In genomic region chr19:17105548-17105947, GRCh38 we compare ENCODE assay signal across 24 cellular contexts. TPM values are rescaled to one million over a fixed set of nuclear protein-coding genes. Genes with fewer than 3 reads are reported as not detected.
DNase-seq lines count a peak whose midpoint lies in the region; ATAC-seq and TF ChIP-seq lines count a peak whose summit lies in the region.
"Had no signal": no experiment of that assay in that cellular context is flagged by ENCODE, and none has a peak within 500 bp of the region (broad histone marks: within the 10 kb centered on the region; RNA-seq: fewer than 3 reads in every experiment).

No MANE protein-coding gene starts in this region.

- H3K27me3 Mint-ChIP-seq in activated B cell treated with CpG ODN at 0.5 μM for 24 hours (no peaks in the 10 kb centered on the region), MCF 10A (ENCODE audit: insufficient read depth, unreplicated experiment) (no peaks in the 10 kb centered on the region)
- H3K27me3 Mint-ChIP-seq in activated T-cell treated with anti-CD3 and anti-CD28 coated beads, Interleukin-2, amount 50 U/mL, for 24 hours = no peaks in the 10 kb centered on the region
- H3K27me3 Mint-ChIP-seq: activated CD8-positive, alpha-beta T cell treated with anti-CD3 and anti-CD28 coated beads for 36 hours; CD4-positive, alpha-beta T cell had no signal

- H3K27ac ChIP-seq in DOHH2 (ENCODE audit: low read depth, low read length) = peak overlapping the region; percentile 72
- H3K27ac ChIP-seq in spleen = peak overlapping the region in 6 of 8 donors; percentile 9 to 93 (median 88)
- H3K27ac ChIP-seq: cardiac muscle cell, epithelial cell of prostate, hepatocyte, HL-60, suprapubic skin had no signal

- DNase-seq in GM19238 (ENCODE audit: insufficient read length, low spot score) = peak; percentile 49
- DNase-seq in activated B cell treated with CpG ODN at 0.5 μM for 24 hours = no peak
- no peak for DNase-seq in spleen
- DNase-seq in ACHN = no peak
- no peak for DNase-seq in activated T-cell treated with anti-CD3 and anti-CD28 coated beads, Interleukin-2, amount 50 U/mL, for 24 hours
- no peak for DNase-seq in MCF 10A (ENCODE audit: unreplicated experiment)
- DNase-seq: activated CD8-positive, alpha-beta T cell treated with anti-CD3 and anti-CD28 coated beads for 36 hours; activated naive CD4-positive, alpha-beta T cell; amniotic stem cell; CD4-positive, alpha-beta T cell; DMS153; GF-D8; NCI-H1930; NCI-H345; small intestine; stimulated activated CD4-positive, alpha-beta T cell treated with anti-CD3 and anti-CD28 coated beads, Interleukin-4, amount 100 ng/mL, for 4 hours had no signal

- peak overlapping the region; percentile 64 for H3K4me3 Mint-ChIP-seq in activated B cell treated with CpG ODN at 0.5 μM for 24 hours
- no peak overlapping the region for H3K4me3 Mint-ChIP-seq in activated T-cell treated with anti-CD3 and anti-CD28 coated beads, Interleukin-2, amount 50 U/mL, for 24 hours
- H3K4me3 Mint-ChIP-seq in MCF 10A (ENCODE audit: unreplicated experiment) = no peak overlapping the region
- H3K4me3 Mint-ChIP-seq: activated CD8-positive, alpha-beta T cell treated with anti-CD3 and anti-CD28 coated beads for 36 hours; CD4-positive, alpha-beta T cell; WTC11 had no signal

- peak; percentile 36 for ATAC-seq in activated B cell treated with CpG ODN at 0.5 μM for 24 hours (ENCODE audit: low read depth)
- ATAC-seq in GM21447 (IDR thresholded peaks at IDR 0.05; ENCODE audit: unreplicated experiment) = no peak
- ATAC-seq: activated CD8-positive, alpha-beta T cell treated with anti-CD3 and anti-CD28 coated beads for 36 hours; WTC11 had no signal

- TF ChIP-seq CTCF in DOHH2 (IDR thresholded peaks at IDR 0.05; ENCODE audit: low read depth, low read length, poor library complexity, severe bottlenecking) (no peak), activated B cell treated with CpG ODN at 0.5 μM for 24 hours (IDR thresholded peaks at IDR 0.05) (no peak), spleen (IDR thresholded peaks at IDR 0.05 in 8 of 11, conservative IDR thresholded peaks at IDR 0.05 in 3 of 11) (no peak), MCF 10A (IDR thresholded peaks at IDR 0.05; ENCODE audit: unreplicated experiment) (no peak)

- no peaks in the 10 kb centered on the region; the same call in 1 of the 2 replicates for H3F3A ChIP-seq in DOHH2 (ENCODE audit: control insufficient read depth, insufficient read depth)

- H3K4me3 ChIP-seq in DOHH2 (ENCODE audit: low read length) (peak overlapping the region; percentile 55), spleen (no peak overlapping the region)
- H3K4me3 ChIP-seq: cardiac muscle cell, hepatocyte, suprapubic skin had no signal

- peaks cover 88% of the 10 kb centered on the region for H3K4me1 Mint-ChIP-seq in activated B cell treated with CpG ODN at 0.5 μM for 24 hours
- H3K4me1 Mint-ChIP-seq in activated T-cell treated with anti-CD3 and anti-CD28 coated beads, Interleukin-2, amount 50 U/mL, for 24 hours (ENCODE audit: low read depth) = peaks cover 56% of the 10 kb centered on the region
- peaks cover 10% of the 10 kb centered on the region for H3K4me1 Mint-ChIP-seq in MCF 10A (ENCODE audit: insufficient read depth, unreplicated experiment)

- 27 to 47% (median 42%) methylated on average over 3 of the region's 3 CpGs for WGBS in spleen, 5 donors

- H3K4me1 ChIP-seq in DOHH2 (ENCODE audit: control insufficient read depth, low read length) (peaks cover 79% of the 10 kb centered on the region), spleen (peaks cover 36 to 100% (median 84%) of the 10 kb centered on the region in 6 donors)

- H3K79me2 ChIP-seq in DOHH2 (ENCODE audit: control insufficient read depth, low read length) = peaks cover 95% of the 10 kb centered on the region

- TF ChIP-seq POLR2A in spleen (IDR thresholded peaks at IDR 0.05) = no peak

- BruUV-seq in MCF 10A (replicated peaks; lab: Mats Ljungman, UMichigan) = no TSS peak

- H3K9me3 ChIP-seq in DOHH2 (ENCODE audit: control insufficient read depth, insufficient read depth, low read length) = peaks cover 7% of the 10 kb centered on the region; the same call in 1 of the 2 replicates
- H3K9me3 ChIP-seq in spleen = peaks cover 0 to 6% (median 0%) of the 10 kb centered on the region in 8 donors
- H3K9me3 ChIP-seq: suprapubic skin had no signal

- H3K27ac Mint-ChIP-seq in activated B cell treated with CpG ODN at 0.5 μM for 24 hours (peak overlapping the region; percentile 84), MCF 10A (ENCODE audit: low read depth, unreplicated experiment) (no peak overlapping the region)
- no peak overlapping the region for H3K27ac Mint-ChIP-seq in activated T-cell treated with anti-CD3 and anti-CD28 coated beads, Interleukin-2, amount 50 U/mL, for 24 hours
- H3K27ac Mint-ChIP-seq: activated CD8-positive, alpha-beta T cell treated with anti-CD3 and anti-CD28 coated beads for 36 hours; CD4-positive, alpha-beta T cell had no signal

- in situ Hi-C loops in ACHN (cut with HindIII; ENCODE audit: low pct_ligation_motif_present, low pct_unique_long_range_greater_than_20kb, low sequenced_read_pairs) = no loop called here

- H4K20me1 ChIP-seq in DOHH2 (ENCODE audit: control insufficient read depth, insufficient read depth, low read depth, low read length) = peaks cover 3% of the 10 kb centered on the region; the same call in 1 of the 2 replicates

- H3K9me3 Mint-ChIP-seq in activated B cell treated with CpG ODN at 0.5 μM for 24 hours (no peaks in the 10 kb centered on the region), MCF 10A (ENCODE audit: unreplicated experiment) (peaks cover 8% of the 10 kb centered on the region)
- no peaks in the 10 kb centered on the region for H3K9me3 Mint-ChIP-seq in activated T-cell treated with anti-CD3 and anti-CD28 coated beads, Interleukin-2, amount 50 U/mL, for 24 hours
- H3K9me3 Mint-ChIP-seq: activated CD8-positive, alpha-beta T cell treated with anti-CD3 and anti-CD28 coated beads for 36 hours; CD4-positive, alpha-beta T cell had no signal

- no peaks in the 10 kb centered on the region for H3K27me3 ChIP-seq in DOHH2 (ENCODE audit: control insufficient read depth, low read length)
- H3K27me3 ChIP-seq in spleen (replicated peaks in 1 of 7) = no peaks in the 10 kb centered on the region
- H3K27me3 ChIP-seq: cardiac muscle cell, hepatocyte, suprapubic skin had no signal

- CTCF ChIA-PET in activated B cell treated with CpG ODN at 0.5 μM for 24 hours (lab: Charles Lee) (interaction anchor here (0.9 to 1.5 kb wide), 2 partner anchors 20 to 31 kb away, joined by 3 to 4 read pairs; no protein-coding TSS in a partner anchor), MCF 10A (lab: Yijun Ruan, JAX) (no interaction called here)

- H3K4me2 ChIP-seq in DOHH2 (ENCODE audit: low read length) = peak overlapping the region; percentile 82
- H3K4me2 ChIP-seq: hepatocyte had no signal

- no peaks in the 10 kb centered on the region for H3K9me2 ChIP-seq in DOHH2 (replicated peaks; ENCODE audit: control insufficient read depth, low read length)

- POLR2A ChIA-PET in activated B cell treated with CpG ODN at 0.5 μM for 24 hours (lab: Charles Lee) (interaction anchor here (0.7 to 6.9 kb wide), 6 partner anchors 11 to 29 kb away, joined by 3 to 53 read pairs (median 6); partner anchors contain the start of gene MYO9B), MCF 10A (lab: Yijun Ruan, JAX) (no interaction called here)

- H3K36me3 ChIP-seq in DOHH2 (ENCODE audit: control insufficient read depth, low read length) = peaks cover 82% of the 10 kb centered on the region
- peaks cover 6 to 100% (median 35%) of the 10 kb centered on the region in 6 donors for H3K36me3 ChIP-seq in spleen
- H3K36me3 ChIP-seq: cardiac muscle cell had no signal

- intact Hi-C loops in activated B cell treated with CpG ODN at 0.5 μM for 24 hours (cut with micrococcal nuclease) (loop anchor here (1.0 to 2.0 kb wide), 2 partner anchors 15 to 25 kb away; no protein-coding TSS in a partner anchor), spleen (cut with DNase I; ENCODE audit: low total_unique reads) (no loop called here), MCF 10A (cut with micrococcal nuclease) (no loop called here)

- H3K36me3 Mint-ChIP-seq in activated B cell treated with CpG ODN at 0.5 μM for 24 hours (ENCODE audit: low read depth) (peaks cover 61% of the 10 kb centered on the region), MCF 10A (ENCODE audit: insufficient read depth, unreplicated experiment) (peaks cover 11% of the 10 kb centered on the region)
- peaks cover 90% of the 10 kb centered on the region for H3K36me3 Mint-ChIP-seq in activated T-cell treated with anti-CD3 and anti-CD28 coated beads, Interleukin-2, amount 50 U/mL, for 24 hours (ENCODE audit: low read depth)

RNA-seq across cellular contexts. Expression of gene MYO9B, which starts 30.0 kb away (rescaled TPM):
- total RNA-seq in activated B cell treated with CpG ODN at 0.5 μM for 24 hours = 217 and 239 TPM in 2 replicates
- total RNA-seq in spleen = 100 to 1,000 TPM; 232 to 329 (median 281) TPM
- polyA plus RNA-seq in spleen = 100 to 1,000 TPM in 2 of 3 donors, 10 to 100 TPM in 1; 70.5 to 192 (median 190) TPM
- total RNA-seq in MCF 10A (2022) = 43.5 and 49.5 TPM in 2 replicates

RNA-seq across cellular contexts. Expression of gene HAUS8, which starts 30.3 kb away (rescaled TPM):
- 15.8 and 17.8 TPM in 2 replicates for total RNA-seq in activated B cell treated with CpG ODN at 0.5 μM for 24 hours
- 10 to 100 TPM in 5 of 7 donors, 1 to 10 TPM in 2; 7.7 to 15.3 (median 13.2) TPM for total RNA-seq in spleen
- 10 to 100 TPM; 20.5 to 24.5 (median 22.6) TPM for polyA plus RNA-seq in spleen
- total RNA-seq in MCF 10A (2022) = 6.6 and 8.4 TPM in 2 replicates
